Comparison of ENCODE assay signal across 1 cellular context in genomic region chr17:62051053-62051452, GRCh38.
TF ChIP-seq lines count a peak whose summit lies in the region.

No MANE protein-coding gene starts in this region.

TF ChIP-seq in WTC11, 78 proteins besides CTCF, POLR2A, EP300 and RAD21 (continued from another document):
- TF ChIP-seq E2F5 (CRISPR knock-in tag; IDR thresholded peaks at IDR 0.05) (no peak), USF2 (CRISPR knock-in tag; IDR thresholded peaks at IDR 0.05) (no peak), ZNF317 (CRISPR knock-in tag; IDR thresholded peaks at IDR 0.05; ENCODE audit: borderline replicate concordance, low read depth) (no peak)
- TF ChIP-seq, protein P1, sequence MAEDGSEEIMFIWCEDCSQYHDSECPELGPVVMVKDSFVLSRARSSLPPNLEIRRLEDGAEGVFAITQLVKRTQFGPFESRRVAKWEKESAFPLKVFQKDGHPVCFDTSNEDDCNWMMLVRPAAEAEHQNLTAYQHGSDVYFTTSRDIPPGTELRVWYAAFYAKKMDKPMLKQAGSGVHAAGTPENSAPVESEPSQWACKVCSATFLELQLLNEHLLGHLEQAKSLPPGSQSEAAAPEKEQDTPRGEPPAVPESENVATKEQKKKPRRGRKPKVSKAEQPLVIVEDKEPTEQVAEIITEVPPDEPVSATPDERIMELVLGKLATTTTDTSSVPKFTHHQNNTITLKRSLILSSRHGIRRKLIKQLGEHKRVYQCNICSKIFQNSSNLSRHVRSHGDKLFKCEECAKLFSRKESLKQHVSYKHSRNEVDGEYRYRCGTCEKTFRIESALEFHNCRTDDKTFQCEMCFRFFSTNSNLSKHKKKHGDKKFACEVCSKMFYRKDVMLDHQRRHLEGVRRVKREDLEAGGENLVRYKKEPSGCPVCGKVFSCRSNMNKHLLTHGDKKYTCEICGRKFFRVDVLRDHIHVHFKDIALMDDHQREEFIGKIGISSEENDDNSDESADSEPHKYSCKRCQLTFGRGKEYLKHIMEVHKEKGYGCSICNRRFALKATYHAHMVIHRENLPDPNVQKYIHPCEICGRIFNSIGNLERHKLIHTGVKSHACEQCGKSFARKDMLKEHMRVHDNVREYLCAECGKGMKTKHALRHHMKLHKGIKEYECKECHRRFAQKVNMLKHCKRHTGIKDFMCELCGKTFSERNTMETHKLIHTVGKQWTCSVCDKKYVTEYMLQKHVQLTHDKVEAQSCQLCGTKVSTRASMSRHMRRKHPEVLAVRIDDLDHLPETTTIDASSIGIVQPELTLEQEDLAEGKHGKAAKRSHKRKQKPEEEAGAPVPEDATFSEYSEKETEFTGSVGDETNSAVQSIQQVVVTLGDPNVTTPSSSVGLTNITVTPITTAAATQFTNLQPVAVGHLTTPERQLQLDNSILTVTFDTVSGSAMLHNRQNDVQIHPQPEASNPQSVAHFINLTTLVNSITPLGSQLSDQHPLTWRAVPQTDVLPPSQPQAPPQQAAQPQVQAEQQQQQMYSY (CRISPR knock-in tag; IDR thresholded peaks at IDR 0.05) = no peak
- TF ChIP-seq, protein P2, sequence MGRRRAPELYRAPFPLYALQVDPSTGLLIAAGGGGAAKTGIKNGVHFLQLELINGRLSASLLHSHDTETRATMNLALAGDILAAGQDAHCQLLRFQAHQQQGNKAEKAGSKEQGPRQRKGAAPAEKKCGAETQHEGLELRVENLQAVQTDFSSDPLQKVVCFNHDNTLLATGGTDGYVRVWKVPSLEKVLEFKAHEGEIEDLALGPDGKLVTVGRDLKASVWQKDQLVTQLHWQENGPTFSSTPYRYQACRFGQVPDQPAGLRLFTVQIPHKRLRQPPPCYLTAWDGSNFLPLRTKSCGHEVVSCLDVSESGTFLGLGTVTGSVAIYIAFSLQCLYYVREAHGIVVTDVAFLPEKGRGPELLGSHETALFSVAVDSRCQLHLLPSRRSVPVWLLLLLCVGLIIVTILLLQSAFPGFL (CRISPR knock-in tag; IDR thresholded peaks at IDR 0.05; ENCODE audit: borderline replicate concordance) = no peak
